8 cellular contexts compared by ENCODE assay signal in genomic region chr2:237688541-237688940, GRCh38.
A peak's percentile ranks its signal among the peaks of the same experiment; 100 is the strongest.
DNase-seq lines count a peak whose midpoint lies in the region; ATAC-seq and TF ChIP-seq lines count a peak whose summit lies in the region.
"Not testable (repeated sequence)": the region's sequence is repeated elsewhere in the genome, so short reads cannot be mapped to it uniquely, and the experiment has no call there.

No MANE protein-coding gene starts in this region.

- H3K4me3 Mint-ChIP-seq in HFFc6, result peak overlapping the region; percentile 22; the same call in 1 of the 2 replicates
- not testable (repeated sequence) for H3K4me3 Mint-ChIP-seq in activated B cell treated with CpG ODN at 0.5 μM for 24 hours
- H3K4me3 Mint-ChIP-seq in activated naive CD4-positive, alpha-beta T cell treated with anti-CD3 and anti-CD28 coated beads, Interleukin-2, amount 50 U/mL, for 24 hours, result peak overlapping the region; percentile 24
- H3K4me3 Mint-ChIP-seq in natural killer cell treated with Interleukin-12 subunit alpha and Interleukin-12 subunit beta and Interleukin-15 and Interleukin-18, amount 100 ng/mL, for 72 hours, result peak overlapping the region; percentile 39
- H3K4me3 Mint-ChIP-seq in stimulated activated naive B cell treated with anti-CD40 and anti-IgM and Interleukin-4, amounts not matched to agents 10 μg/mL and 1 μg/mL and 100 μg/mL, for 72 hours, result peak overlapping the region in 1 of 2 donors; percentile 11

- not testable (repeated sequence) for H3K9me3 ChIP-seq in duodenal mucosa (ENCODE audit: control insufficient read depth in 1 of 2, low read length in 2 of 2); aorta (ENCODE audit: control insufficient read depth, low read length)

- not testable (repeated sequence) for H3K27me3 ChIP-seq in duodenal mucosa (ENCODE audit: control insufficient read depth in 1 of 2, insufficient read depth in 2 of 2, low read length in 2 of 2); layer of hippocampus (ENCODE audit: control insufficient read depth, insufficient read depth, low read length); aorta (ENCODE audit: control insufficient read depth in 1 of 2, insufficient read depth in 2 of 2, low read length in 1 of 2)

- H3K9ac ChIP-seq in duodenal mucosa (ENCODE audit: low read depth in 1 of 2, low read length in 2 of 2), result not testable (repeated sequence)

- not testable (repeated sequence) for H3K9me3 Mint-ChIP-seq in HFFc6; activated B cell treated with CpG ODN at 0.5 μM for 24 hours; activated naive CD4-positive, alpha-beta T cell treated with anti-CD3 and anti-CD28 coated beads, Interleukin-2, amount 50 U/mL, for 24 hours; natural killer cell treated with Interleukin-12 subunit alpha and Interleukin-12 subunit beta and Interleukin-15 and Interleukin-18, amount 100 ng/mL, for 72 hours; stimulated activated naive B cell treated with anti-CD40 and anti-IgM and Interleukin-4, amounts not matched to agents 10 μg/mL and 1 μg/mL and 100 μg/mL, for 72 hours

- not testable (repeated sequence) for DNase-seq in HFFc6; activated B cell treated with CpG ODN at 0.5 μM for 24 hours; natural killer cell treated with Interleukin-12 subunit alpha and Interleukin-12 subunit beta and Interleukin-15 and Interleukin-18, amount 100 ng/mL, for 72 hours (ENCODE audit: low spot score); stimulated activated naive B cell treated with anti-CD40 and anti-IgM and Interleukin-4, amounts not matched to agents 10 μg/mL and 1 μg/mL and 100 μg/mL, for 72 hours; aorta

- intact Hi-C loops in activated B cell treated with CpG ODN at 0.5 μM for 24 hours (cut with micrococcal nuclease); aorta (cut with DNase I): not testable (repeated sequence)

- WGBS in aorta, 2 donors, result 96 to 97% methylated on average over 6 of the region's 6 CpGs

- POLR2A ChIA-PET in activated B cell treated with CpG ODN at 0.5 μM for 24 hours (lab: Charles Lee), result interaction anchor here (1.7 to 13.9 kb wide), 3 partner anchors 8 to 13 kb away, joined by 6 to 241 read pairs (median 17); no protein-coding TSS in a partner anchor

- ATAC-seq in activated B cell treated with CpG ODN at 0.5 μM for 24 hours (ENCODE audit: low read depth); natural killer cell treated with Interleukin-12 subunit alpha and Interleukin-12 subunit beta and Interleukin-15 and Interleukin-18, amount 100 ng/mL, for 72 hours; stimulated activated naive B cell treated with anti-CD40 and anti-IgM and Interleukin-4, amounts not matched to agents 10 μg/mL and 1 μg/mL and 100 μg/mL, for 72 hours (replicated peaks); aorta (ENCODE audit: low FRiP score): not testable (repeated sequence)

- TF ChIP-seq CTCF in HFFc6 (IDR thresholded peaks at IDR 0.05); activated B cell treated with CpG ODN at 0.5 μM for 24 hours (IDR thresholded peaks at IDR 0.05): not testable (repeated sequence)

- H3K4me1 ChIP-seq in duodenal mucosa (ENCODE audit: control insufficient read depth in 1 of 2, insufficient read depth in 2 of 2, low read length in 2 of 2), result peaks cover 28 to 31% of the 10 kb centered on the region in 2 donors
- H3K4me1 ChIP-seq in aorta (ENCODE audit: control insufficient read depth in 1 of 2, insufficient read depth in 2 of 2, low read length in 2 of 2), result not testable (repeated sequence)

- H3K36me3 ChIP-seq in duodenal mucosa (ENCODE audit: control insufficient read depth in 1 of 2, insufficient read depth in 2 of 2, low read length in 2 of 2); aorta (ENCODE audit: control insufficient read depth in 1 of 2, insufficient read depth in 2 of 2, low read length in 1 of 2): not testable (repeated sequence)

- H3K4me1 Mint-ChIP-seq in HFFc6 (ENCODE audit: low read depth) (peaks cover 56% of the 10 kb centered on the region), activated B cell treated with CpG ODN at 0.5 μM for 24 hours (peaks cover 59% of the 10 kb centered on the region)
- H3K4me1 Mint-ChIP-seq in activated naive CD4-positive, alpha-beta T cell treated with anti-CD3 and anti-CD28 coated beads, Interleukin-2, amount 50 U/mL, for 24 hours, result peaks cover 57% of the 10 kb centered on the region
- peaks cover 49 to 52% of the 10 kb centered on the region in 2 donors for H3K4me1 Mint-ChIP-seq in natural killer cell treated with Interleukin-12 subunit alpha and Interleukin-12 subunit beta and Interleukin-15 and Interleukin-18, amount 100 ng/mL, for 72 hours (ENCODE audit: low read depth in 2 of 2)
- peaks cover 36 to 63% of the 10 kb centered on the region in 2 donors for H3K4me1 Mint-ChIP-seq in stimulated activated naive B cell treated with anti-CD40 and anti-IgM and Interleukin-4, amounts not matched to agents 10 μg/mL and 1 μg/mL and 100 μg/mL, for 72 hours

- H3K4me3 ChIP-seq in duodenal mucosa (ENCODE audit: low read depth in 1 of 2, low read length in 2 of 2); aorta (ENCODE audit: low read length in 2 of 2): not testable (repeated sequence)

- H3K27me3 Mint-ChIP-seq in HFFc6 (ENCODE audit: insufficient read depth); activated B cell treated with CpG ODN at 0.5 μM for 24 hours; activated naive CD4-positive, alpha-beta T cell treated with anti-CD3 and anti-CD28 coated beads, Interleukin-2, amount 50 U/mL, for 24 hours; natural killer cell treated with Interleukin-12 subunit alpha and Interleukin-12 subunit beta and Interleukin-15 and Interleukin-18, amount 100 ng/mL, for 72 hours; stimulated activated naive B cell treated with anti-CD40 and anti-IgM and Interleukin-4, amounts not matched to agents 10 μg/mL and 1 μg/mL and 100 μg/mL, for 72 hours: not testable (repeated sequence)

- CTCF ChIA-PET in activated B cell treated with CpG ODN at 0.5 μM for 24 hours (lab: Charles Lee), result interaction anchor here (1.7 to 2.8 kb wide), 3 partner anchors 11 to 56 kb away, joined by 6 to 18 read pairs (median 10); no protein-coding TSS in a partner anchor

- peak overlapping the region; percentile 100 for H3K27ac Mint-ChIP-seq in HFFc6
- H3K27ac Mint-ChIP-seq in activated B cell treated with CpG ODN at 0.5 μM for 24 hours, result peak overlapping the region; percentile 96
- peak overlapping the region; percentile 70 for H3K27ac Mint-ChIP-seq in activated naive CD4-positive, alpha-beta T cell treated with anti-CD3 and anti-CD28 coated beads, Interleukin-2, amount 50 U/mL, for 24 hours
- H3K27ac Mint-ChIP-seq in natural killer cell treated with Interleukin-12 subunit alpha and Interleukin-12 subunit beta and Interleukin-15 and Interleukin-18, amount 100 ng/mL, for 72 hours, result peak overlapping the region; percentile 79 to 87
- H3K27ac Mint-ChIP-seq in stimulated activated naive B cell treated with anti-CD40 and anti-IgM and Interleukin-4, amounts not matched to agents 10 μg/mL and 1 μg/mL and 100 μg/mL, for 72 hours, result peak overlapping the region; percentile 81

- H3K36me3 Mint-ChIP-seq in HFFc6 (ENCODE audit: low read depth); activated B cell treated with CpG ODN at 0.5 μM for 24 hours (ENCODE audit: low read depth); activated naive CD4-positive, alpha-beta T cell treated with anti-CD3 and anti-CD28 coated beads, Interleukin-2, amount 50 U/mL, for 24 hours; natural killer cell treated with Interleukin-12 subunit alpha and Interleukin-12 subunit beta and Interleukin-15 and Interleukin-18, amount 100 ng/mL, for 72 hours: not testable (repeated sequence)
- H3K36me3 Mint-ChIP-seq in stimulated activated naive B cell treated with anti-CD40 and anti-IgM and Interleukin-4, amounts not matched to agents 10 μg/mL and 1 μg/mL and 100 μg/mL, for 72 hours, result peaks cover 27 to 28% of the 10 kb centered on the region in 2 donors

- H3K27ac ChIP-seq in duodenal mucosa (ENCODE audit: low read depth, low read length), result peak overlapping the region; percentile 47
- peak overlapping the region; percentile 73 for H3K27ac ChIP-seq in layer of hippocampus (ENCODE audit: low read depth, low read length)
- H3K27ac ChIP-seq in aorta (ENCODE audit: low read depth in 1 of 2, low read length in 2 of 2), result peak overlapping the region; percentile 16 to 98
